Comparison of ENCODE assay signal across 23 cellular contexts in genomic region chr4:148271166-148271565, GRCh38.
"Had no signal": no experiment of that assay in that cellular context is flagged by ENCODE, and none has a peak within 500 bp of the region (broad histone marks: within the 10 kb centered on the region; RNA-seq: fewer than 3 reads in every experiment).

No MANE protein-coding gene starts in this region.

- H3K36me3 Mint-ChIP-seq: IgD-negative memory B cell had no signal

- H3K27ac ChIP-seq: HL-60, KMS-11 had no signal

- ATAC-seq: K562 had no signal

- H3K27ac Mint-ChIP-seq: IgD-negative memory B cell had no signal

- FAIRE-seq: HTR-8/SVneo, K562 had no signal

- H3K4me3 Mint-ChIP-seq: IgD-negative memory B cell had no signal

- H3K4me2 ChIP-seq: KMS-11, SK-N-SH had no signal

- H3K9ac ChIP-seq: KMS-11, SK-N-SH had no signal

- H3K9me3 ChIP-seq: SK-N-SH had no signal

- DNase-seq: Kasumi-1, MV-4-11, NCI-H1048, NCI-H1105, NCI-H1417, NCI-H1436 treated with DMSO at 0.1 percent for 48 hours, NCI-H1694, NCI-H187 treated with DMSO at 0.1 percent for 48 hours, NCI-H2029 treated with DMSO at 0.1 percent for 48 hours, NCI-H2107, NCI-H2227 treated with DMSO at 0.1 percent for 48 hours, NCI-H524, NCI-H526 treated with DMSO at 0.1 percent for 48 hours, NCI-H748 treated with DMSO at 0.1 percent for 48 hours, Right ventricle myocardium superior, RPMI8226, SIG-M5, SK-N-SH had no signal

- H3K4me3 ChIP-seq: K562 had no signal

- H3K27me3 Mint-ChIP-seq: IgD-negative memory B cell had no signal
